ENCODE assay signal across 1 cellular context in genomic region chr6:43477235-43478007, GRCh38.
A peak's percentile ranks its signal among the peaks of the same experiment; 100 is the strongest.
TF ChIP-seq lines count a peak whose summit lies in the region.

TSS of gene TJAP1 (plus strand) at chr6:43477570. CDS start at chr6:43499002, 21,432 bp downstream.

TF ChIP-seq in K562, 482 proteins besides CTCF, POLR2A, EP300 and RAD21 (continued from another document and continues in another):
- no peak for TF ChIP-seq BCOR (IDR thresholded peaks at IDR 0.05)
- TF ChIP-seq ZBTB5 (IDR thresholded peaks at IDR 0.05) = no peak
- TF ChIP-seq ZNF707 (CRISPR knock-in tag; conservative IDR thresholded peaks at IDR 0.05) = no peak
- TF ChIP-seq FOXK1 (CRISPR knock-in tag; IDR thresholded peaks at IDR 0.05; ENCODE audit: borderline replicate concordance) = no peak
- TF ChIP-seq ZNF764 (CRISPR knock-in tag; IDR thresholded peaks at IDR 0.05; ENCODE audit: low read depth) = no peak
- TF ChIP-seq ETV5 (CRISPR knock-in tag; IDR thresholded peaks at IDR 0.05; ENCODE audit: low read depth) = no peak
- no peak for TF ChIP-seq ZBTB33 (CRISPR knock-in tag; IDR thresholded peaks at IDR 0.05)
- no peak for TF ChIP-seq ZNF395 (CRISPR knock-in tag; IDR thresholded peaks at IDR 0.05)
- TF ChIP-seq MAX (CRISPR knock-in tag; IDR thresholded peaks at IDR 0.05) = 0 out of 2 replicates have a peak, but pooled peaks have one; percentile 11
- TF ChIP-seq MTA2 (IDR thresholded peaks at IDR 0.05; ENCODE audit: low read depth) = no peak
- no peak for TF ChIP-seq ATF2 (CRISPR knock-in tag; IDR thresholded peaks at IDR 0.05)
- TF ChIP-seq FOXK2 (conservative IDR thresholded peaks at IDR 0.05 in 1 of 2, IDR thresholded peaks at IDR 0.05 in 1 of 2; ENCODE audit: low read depth in 2 of 2) = 0 out of 4 replicates have a peak, but pooled peaks of 1 of the 2 experiments have one; percentile 52
- TF ChIP-seq FOXA3 (CRISPR knock-in tag; conservative IDR thresholded peaks at IDR 0.05 in 1 of 2, IDR thresholded peaks at IDR 0.05 in 1 of 2) = no peak
- TF ChIP-seq ZBTB7A (IDR thresholded peaks at IDR 0.05; ENCODE audit: borderline replicate concordance, control insufficient read depth, low read depth, low read length) = peak; percentile 23; the same call in 1 of the 2 replicates
- no peak for TF ChIP-seq ZC3H8 (IDR thresholded peaks at IDR 0.05)
- no peak for TF ChIP-seq RFX1 (IDR thresholded peaks at IDR 0.05)
- TF ChIP-seq VEZF1 (CRISPR knock-in tag; IDR thresholded peaks at IDR 0.05) = peak; percentile 73
- no peak for TF ChIP-seq TCFL5 (CRISPR knock-in tag; conservative IDR thresholded peaks at IDR 0.05)
- TF ChIP-seq HDAC3 (IDR thresholded peaks at IDR 0.05; ENCODE audit: borderline replicate concordance, partially characterized antibody) = no peak
- peak; percentile 89 for TF ChIP-seq GMEB1 (CRISPR knock-in tag; IDR thresholded peaks at IDR 0.05)
- peak in 1 of 2 experiments; percentile 79; a peak in 2 of 4 replicates for TF ChIP-seq CSDE1 (IDR thresholded peaks at IDR 0.05)
- TF ChIP-seq ARID3B (CRISPR knock-in tag; IDR thresholded peaks at IDR 0.05; ENCODE audit: borderline replicate concordance) = no peak
- TF ChIP-seq RFX5 (IDR thresholded peaks at IDR 0.05; ENCODE audit: low read depth, low read length) = no peak
- no peak for TF ChIP-seq SMARCA5 (IDR thresholded peaks at IDR 0.05)
- no peak for TF ChIP-seq CC2D1A (IDR thresholded peaks at IDR 0.05)
- no peak for TF ChIP-seq ZNF316 (IDR thresholded peaks at IDR 0.05)
- no peak for TF ChIP-seq GATAD2A (IDR thresholded peaks at IDR 0.05)
- peak in 1 of 2 experiments; percentile 56; a peak in 1 of 4 replicates for TF ChIP-seq NONO (IDR thresholded peaks at IDR 0.05; ENCODE audit: low read depth in 2 of 2, low read length in 1 of 2)
- no peak for TF ChIP-seq ZBED1 (IDR thresholded peaks at IDR 0.05)
- TF ChIP-seq SREBF1 (IDR thresholded peaks at IDR 0.05; ENCODE audit: borderline replicate concordance, low read depth, low read length) = no peak
- TF ChIP-seq PRDM10 (IDR thresholded peaks at IDR 0.05; ENCODE audit: partially characterized antibody) = no peak
- TF ChIP-seq ZNF347 (CRISPR knock-in tag; IDR thresholded peaks at IDR 0.05; ENCODE audit: low read depth) = no peak
- no peak for TF ChIP-seq CHCHD3 (CRISPR knock-in tag; IDR thresholded peaks at IDR 0.05)
- no peak for TF ChIP-seq ETS2 (tag; IDR thresholded peaks at IDR 0.05; ENCODE audit: borderline replicate concordance, poor library complexity, severe bottlenecking)
- no peak for TF ChIP-seq SRSF7 (optimal IDR thresholded peaks at IDR 0.05; ENCODE audit: low read depth, low read length)
- no peak for TF ChIP-seq MEIS2 (IDR thresholded peaks at IDR 0.05; ENCODE audit: partially characterized antibody)
- no peak for TF ChIP-seq SLC30A9 (CRISPR knock-in tag; IDR thresholded peaks at IDR 0.05)
- TF ChIP-seq ZHX1 (conservative IDR thresholded peaks at IDR 0.05; ENCODE audit: low read length) = no peak
- peak; percentile 75; the same call in 1 of the 2 replicates for TF ChIP-seq GTF2E2 (tag; IDR thresholded peaks at IDR 0.05)
- no peak for TF ChIP-seq MECOM (CRISPR knock-in tag; IDR thresholded peaks at IDR 0.05)
- TF ChIP-seq CBX2 (IDR thresholded peaks at IDR 0.05; ENCODE audit: insufficient read depth, low read length, poor library complexity, severe bottlenecking) = no peak
- TF ChIP-seq PML (IDR thresholded peaks at IDR 0.05; ENCODE audit: low read length) = peak; percentile 75
- TF ChIP-seq THAP7 (CRISPR knock-in tag; IDR thresholded peaks at IDR 0.05) = no peak
